ENCODE assay signal across 1 cellular context in genomic region chr7:50308301-50309129, GRCh38.
TF ChIP-seq lines count a peak whose summit lies in the region.

No MANE protein-coding gene starts in this region.

TF ChIP-seq in GM23338, 12 proteins besides CTCF, POLR2A, EP300 and RAD21 (continued from another document):
- TF ChIP-seq ZNF462 (CRISPR knock-in tag; IDR thresholded peaks at IDR 0.05) (no peak), ZNF331 (CRISPR knock-in tag; IDR thresholded peaks at IDR 0.05; ENCODE audit: low read depth) (no peak), EZH2phosphoT487 (IDR thresholded peaks at IDR 0.05; ENCODE audit: unreplicated experiment) (no peak), JUNB (IDR thresholded peaks at IDR 0.05; ENCODE audit: unreplicated experiment) (no peak), EZH2 (IDR thresholded peaks at IDR 0.05; ENCODE audit: low read depth, unreplicated experiment) (no peak)
